Comparison of ENCODE assay signal across 7 cellular contexts in genomic region chr12:2739832-2740641, GRCh38. TPM values are rescaled to one million over a fixed set of nuclear protein-coding genes. Genes with fewer than 3 reads are reported as not detected.
DNase-seq lines count a peak whose midpoint lies in the region; ATAC-seq and TF ChIP-seq lines count a peak whose summit lies in the region.

No MANE protein-coding gene starts in this region.

- H3K9ac ChIP-seq in H9 (ENCODE audit: extremely low read depth, insufficient read length, low read length) = no peak overlapping the region

- H2BK12ac ChIP-seq in H9 (ENCODE audit: insufficient read length, low read depth, low read length) = no peak overlapping the region

- no peaks in the 10 kb centered on the region; the same call in 1 of the 2 replicates for H3K4me1 ChIP-seq in H9 (ENCODE audit: insufficient read depth, low read length)
- no peaks in the 10 kb centered on the region for H3K4me1 ChIP-seq in RWPE2 (ENCODE audit: insufficient read depth, poor library complexity, severe bottlenecking)
- no peaks in the 10 kb centered on the region for H3K4me1 ChIP-seq in gastroesophageal sphincter
- no peaks in the 10 kb centered on the region for H3K4me1 ChIP-seq in stomach
- H3K4me1 ChIP-seq in vagina = no peaks in the 10 kb centered on the region

- H3K18ac ChIP-seq in H9 (ENCODE audit: insufficient read length, low read depth, low read length) = no peak overlapping the region

- no CpG with 5 or more reads among the region's 11 CpGs for WGBS in H9 (ENCODE audit: extremely low coverage, insufficient read length, low lambda C conversion rate)
- WGBS in gastroesophageal sphincter (ENCODE audit: low coverage in 1 of 2), 2 donors = 36 to 54% methylated on average over 5 to 8 of the region's 11 CpGs
- 42 to 46% (median 44%) methylated on average over 11 of the region's 11 CpGs for WGBS in stomach, 5 donors

- no peak overlapping the region for H3K27ac Mint-ChIP-seq in H9

- no peak overlapping the region for H4K91ac ChIP-seq in H9 (ENCODE audit: insufficient read length, low read depth, low read length)

- DNase-seq in H9 (peak; percentile 25), RWPE2 (ENCODE audit: low spot score) (no peak), stomach (peak; percentile 35), vagina (ENCODE audit: extremely low spot score in 2 of 2) (no peak)

- H3K9me3 Mint-ChIP-seq in H9 = peaks cover 3 to 5% of the 10 kb centered on the region in 2 experiments; a peak in 2 of 5 replicates

- H3K4me3 ChIP-seq in RWPE2 (ENCODE audit: severe bottlenecking) = no peak overlapping the region
- H3K4me3 ChIP-seq in gastroesophageal sphincter = no peak overlapping the region
- H3K4me3 ChIP-seq in stomach = no peak overlapping the region
- H3K4me3 ChIP-seq in vagina = no peak overlapping the region

- H4K8ac ChIP-seq in H9 (replicated peaks; ENCODE audit: insufficient read length, low read depth, low read length) = no peak overlapping the region

- H2BK120ac ChIP-seq in H9 (ENCODE audit: low read depth, low read length, poor library complexity, severe bottlenecking) = no peak overlapping the region

- H3K56ac ChIP-seq in H9 (ENCODE audit: insufficient read length, low read depth, low read length) = no peak overlapping the region

- no peak overlapping the region for H3K4ac ChIP-seq in H9 (ENCODE audit: low read depth, low read length)

- TF ChIP-seq EP300 in gastroesophageal sphincter (IDR thresholded peaks at IDR 0.05) = no peak
- TF ChIP-seq EP300 in stomach (IDR thresholded peaks at IDR 0.05) = no peak

- no peak overlapping the region for H2BK5ac ChIP-seq in H9 (ENCODE audit: insufficient read length, low read length)

- no peak overlapping the region for H3K23ac ChIP-seq in H9 (ENCODE audit: insufficient read length, low read depth, low read length)

- H3K4me2 ChIP-seq in H9 (ENCODE audit: insufficient read depth, insufficient read length, low read length) = no peak overlapping the region

- no peak overlapping the region for H2BK20ac ChIP-seq in H9 (ENCODE audit: low read depth, low read length, poor library complexity, severe bottlenecking)

- ATAC-seq in RWPE2 (ENCODE audit: low read depth) (no peak), gastroesophageal sphincter (no peak), HG03159 (IDR thresholded peaks at IDR 0.05; ENCODE audit: unreplicated experiment) (no peak), HG03439 (IDR thresholded peaks at IDR 0.05; ENCODE audit: unreplicated experiment) (no peak)

- no peaks in the 10 kb centered on the region for H3K9me3 ChIP-seq in H9 (ENCODE audit: control insufficient read depth, low read depth, low read length)
- H3K9me3 ChIP-seq in RWPE2 (ENCODE audit: severe bottlenecking) = no peaks in the 10 kb centered on the region
- no peaks in the 10 kb centered on the region for H3K9me3 ChIP-seq in gastroesophageal sphincter
- H3K9me3 ChIP-seq in stomach = no peaks in the 10 kb centered on the region
- H3K9me3 ChIP-seq in vagina = no peaks in the 10 kb centered on the region

- no peak overlapping the region for H4K5ac ChIP-seq in H9 (ENCODE audit: insufficient read length, low read depth, low read length)

- H3T11ph ChIP-seq in H9 (ENCODE audit: low read length) = no peak overlapping the region

- H2BK15ac ChIP-seq in H9 (ENCODE audit: low read depth, low read length) = no peak overlapping the region

- intact Hi-C loops in stomach (cut with DNase I; ENCODE audit: low total_unique reads) (no loop called here), vagina (cut with DNase I) (no loop called here)

- no peaks in the 10 kb centered on the region for H3K79me1 ChIP-seq in H9 (ENCODE audit: insufficient read depth, low read depth, low read length, poor library complexity, severe bottlenecking)

- no peak overlapping the region for H2AK5ac ChIP-seq in H9 (ENCODE audit: insufficient read length, low read length)

- H4K20me1 ChIP-seq in H9 (ENCODE audit: control insufficient read depth, insufficient read depth, insufficient read length) = no peaks in the 10 kb centered on the region

- H2AFZ ChIP-seq in H9 (ENCODE audit: low read length) = no peak overlapping the region

- H3K14ac ChIP-seq in H9 (ENCODE audit: insufficient read depth, low read length) = no peak overlapping the region

- H3K27me3 Mint-ChIP-seq in H9 (ENCODE audit: low read depth) = peaks cover 2% of the 10 kb centered on the region

- H3K36me3 ChIP-seq in RWPE2 (ENCODE audit: low read depth) (no peaks in the 10 kb centered on the region), gastroesophageal sphincter (no peaks in the 10 kb centered on the region), stomach (no peaks in the 10 kb centered on the region), vagina (no peaks in the 10 kb centered on the region)

- no peaks in the 10 kb centered on the region for H3K79me2 ChIP-seq in H9 (ENCODE audit: insufficient read depth, low read length)

- TF ChIP-seq CTCF in H9 (conservative IDR thresholded peaks at IDR 0.05) (peak; percentile 85), RWPE2 (IDR thresholded peaks at IDR 0.05; ENCODE audit: poor library complexity, severe bottlenecking) (peak; percentile 72), gastroesophageal sphincter (IDR thresholded peaks at IDR 0.05) (peak in 3 of 4 experiments; percentile 17 to 49 (median 27)), stomach (IDR thresholded peaks at IDR 0.05) (peak in 4 of 7 experiments; percentile 21 to 70 (median 48)), vagina (IDR thresholded peaks at IDR 0.05) (no peak)

- H3K27ac ChIP-seq in H9 (ENCODE audit: insufficient read length, low read depth, low read length) = no peak overlapping the region
- H3K27ac ChIP-seq in RWPE2 (ENCODE audit: poor library complexity, severe bottlenecking) = no peak overlapping the region
- H3K27ac ChIP-seq in gastroesophageal sphincter = no peak overlapping the region
- no peak overlapping the region for H3K27ac ChIP-seq in stomach
- H3K27ac ChIP-seq in vagina = no peak overlapping the region

- H3K36me3 Mint-ChIP-seq in H9 (ENCODE audit: insufficient read depth in 1 of 3, low read depth in 3 of 3) = no peaks in the 10 kb centered on the region; a peak in 1 of 7 replicates

- H3K27me3 ChIP-seq in H9 (ENCODE audit: insufficient read depth, low read length) = no peaks in the 10 kb centered on the region
- H3K27me3 ChIP-seq in RWPE2 (ENCODE audit: insufficient read depth, poor library complexity, severe bottlenecking) = peaks cover 39% of the 10 kb centered on the region
- peaks cover 23% of the 10 kb centered on the region for H3K27me3 ChIP-seq in gastroesophageal sphincter
- peaks cover 0 to 12% (median 0%) of the 10 kb centered on the region in 3 donors for H3K27me3 ChIP-seq in stomach
- no peaks in the 10 kb centered on the region for H3K27me3 ChIP-seq in vagina

- H3K4me1 Mint-ChIP-seq in H9 = peaks cover 11 to 14% of the 10 kb centered on the region in 2 experiments

- no peak overlapping the region; a peak in 1 of 5 replicates for H3K4me3 Mint-ChIP-seq in H9

- TF ChIP-seq POLR2A in gastroesophageal sphincter (IDR thresholded peaks at IDR 0.05) = no peak
- no peak for TF ChIP-seq POLR2A in stomach (IDR thresholded peaks at IDR 0.05)
- no peak for TF ChIP-seq POLR2A in vagina (IDR thresholded peaks at IDR 0.05)

- no peaks in the 10 kb centered on the region for H3K23me2 ChIP-seq in H9 (ENCODE audit: insufficient read length, low read depth, low read length, poor library complexity, severe bottlenecking)

RNA-seq across cellular contexts. Expression of gene FKBP4, which starts 54.7 kb away (rescaled TPM):
- total RNA-seq in H9 (2021) = 221 and 237 TPM in 2 replicates
- total RNA-seq in gastroesophageal sphincter = 10 to 100 TPM; 34.7 to 47.0 (median 41.1) TPM
- total RNA-seq in stomach = 10 to 100 TPM; 25.3 to 57.2 (median 39.4) TPM
- polyA plus RNA-seq in stomach = 10 to 100 TPM; 46.9 to 51.4 (median 51.3) TPM
- 45.9 TPM for total RNA-seq in vagina

Comparison
In these comparisons a context has a peak if more than half of its experiments do, and no peak if none do; other contexts are left out.
1. DNase-seq: peak in H9 (single experiment) and stomach (single experiment); none in RWPE2 (single experiment) and vagina (0 of 2).
2. CTCF ChIP-seq: peak in H9 (single experiment), RWPE2 (single experiment), gastroesophageal sphincter (3 of 4) and stomach (4 of 7); none in vagina (0 of 3).